9 cellular contexts compared by ENCODE assay signal in the genomic region with DNA sequence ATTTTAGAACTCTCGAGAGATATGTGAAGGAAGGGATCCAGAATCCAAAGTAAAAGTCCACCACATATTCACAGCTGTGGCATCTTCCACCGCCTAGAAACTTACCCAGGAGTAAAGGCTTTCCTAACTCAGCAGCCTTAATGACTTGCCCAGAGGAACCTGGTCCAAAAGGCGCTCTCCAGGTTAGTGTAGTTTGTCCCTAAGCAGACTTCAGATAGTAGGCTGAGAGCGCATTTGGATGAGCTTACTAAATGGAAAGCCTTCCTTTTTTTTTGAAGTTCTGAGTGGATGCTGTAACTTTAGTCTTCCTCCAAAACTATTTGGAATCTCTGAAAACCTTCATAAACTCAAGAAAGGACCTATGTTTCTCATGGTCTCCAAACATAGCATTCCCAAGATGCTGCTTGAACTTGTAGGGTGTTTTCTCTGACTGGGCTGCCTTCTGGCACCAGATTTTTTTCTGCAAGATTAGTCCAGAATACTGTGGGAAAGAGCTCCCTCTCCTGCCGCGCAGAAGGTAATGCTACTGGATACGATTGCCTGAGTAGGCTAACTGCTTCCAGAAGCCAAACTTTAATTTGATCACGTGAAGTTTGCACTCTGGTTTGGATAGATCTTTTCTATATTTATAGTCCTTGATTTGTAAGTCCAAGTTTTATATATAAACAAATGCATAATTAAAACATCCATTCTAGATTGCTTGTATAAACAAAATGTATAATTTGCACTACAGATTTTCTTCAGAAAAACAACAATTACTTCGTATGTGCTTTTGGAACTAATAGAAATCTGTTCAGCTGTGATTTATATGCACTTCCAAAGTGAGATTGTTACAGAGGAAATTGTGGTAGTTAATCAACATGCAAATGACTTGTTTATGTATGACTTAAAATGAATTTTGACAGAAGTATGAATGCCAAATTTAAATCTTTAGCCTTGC. TPM values are rescaled to one million over a fixed set of nuclear protein-coding genes. Genes with fewer than 3 reads are reported as not detected.
DNase-seq lines count a peak whose midpoint lies in the region; ATAC-seq and TF ChIP-seq lines count a peak whose summit lies in the region.
"Had no signal": no experiment of that assay in that cellular context is flagged by ENCODE, and none has a peak within 500 bp of the region (broad histone marks: within the 10 kb centered on the region; RNA-seq: fewer than 3 reads in every experiment).

No MANE protein-coding gene starts in this region.

- POLR2A ChIA-PET in HEK293T (lab: Yijun Ruan, JAX): no interaction called here

- peak; percentile 77 for TF ChIP-seq CTCF in nephron progenitor cell (IDR thresholded peaks at IDR 0.05)

- CTCF ChIA-PET in HEK293T (lab: Yijun Ruan, JAX): interaction anchor here (1.0 kb wide), 2 partner anchors 8 to 631 kb away, joined by 5 to 6 read pairs; no protein-coding TSS in a partner anchor

- intact Hi-C loops in activated T-helper 2 cell treated with anti-CD3 and anti-CD28 coated beads, Interferon-gamma antibody, Interleukin-2, Interleukin-4, amounts not matched to agents 10 μg/mL and 5 μg/mL and 100 μg/mL, durations not matched to agents 14 hours and 24 hours and 36 hours (cut with micrococcal nuclease): loop anchor here (5.0 to 10.0 kb wide), 2 partner anchors 630 to 683 kb away; no protein-coding TSS in a partner anchor

- peaks cover 25% of the 10 kb centered on the region for H3K4me1 Mint-ChIP-seq in nephron progenitor cell
- H3K4me1 Mint-ChIP-seq in activated T-helper 2 cell treated with anti-CD3 and anti-CD28 coated beads, Interferon-gamma antibody, Interleukin-2, Interleukin-4, amounts not matched to agents 10 μg/mL and 5 μg/mL and 100 μg/mL, durations not matched to agents 14 hours and 24 hours and 36 hours (ENCODE audit: low read depth): no peaks in the 10 kb centered on the region
- H3K4me1 Mint-ChIP-seq: B cell had no signal

- no peak overlapping the region for H3K27ac Mint-ChIP-seq in nephron progenitor cell
- H3K27ac Mint-ChIP-seq in activated T-helper 2 cell treated with anti-CD3 and anti-CD28 coated beads, Interferon-gamma antibody, Interleukin-2, Interleukin-4, amounts not matched to agents 10 μg/mL and 5 μg/mL and 100 μg/mL, durations not matched to agents 14 hours and 24 hours and 36 hours: no peak overlapping the region
- H3K27ac Mint-ChIP-seq: B cell had no signal

- H3K9me3 Mint-ChIP-seq in nephron progenitor cell: no peaks in the 10 kb centered on the region
- H3K9me3 Mint-ChIP-seq in activated T-helper 2 cell treated with anti-CD3 and anti-CD28 coated beads, Interferon-gamma antibody, Interleukin-2, Interleukin-4, amounts not matched to agents 10 μg/mL and 5 μg/mL and 100 μg/mL, durations not matched to agents 14 hours and 24 hours and 36 hours: no peaks in the 10 kb centered on the region

- H3K27me3 Mint-ChIP-seq in nephron progenitor cell (ENCODE audit: low read depth, poor library complexity): no peaks in the 10 kb centered on the region
- peaks cover 2% of the 10 kb centered on the region for H3K27me3 Mint-ChIP-seq in activated T-helper 2 cell treated with anti-CD3 and anti-CD28 coated beads, Interferon-gamma antibody, Interleukin-2, Interleukin-4, amounts not matched to agents 10 μg/mL and 5 μg/mL and 100 μg/mL, durations not matched to agents 14 hours and 24 hours and 36 hours (ENCODE audit: low read depth)

- DNase-seq in SIG-M5 treated with dmso at 0.1 percent for 504 hours (lab: John Stamatoyannopoulos, UW; ENCODE audit: unreplicated experiment) (peak; percentile 58), SIG-M5 (lab: John Stamatoyannopoulos, UW) (no peak), HEK293T (ENCODE audit: extremely low spot score) (peak; percentile 59), MV-4-11 (lab: John Stamatoyannopoulos, UW) (peak; percentile 4), SHP77 treated with DMSO at 0.1 percent for 48 hours (lab: John Stamatoyannopoulos, UW) (peak; percentile 22), nephron progenitor cell (peak; percentile 60)
- no peak for DNase-seq in activated T-helper 2 cell treated with anti-CD3 and anti-CD28 coated beads, Interferon-gamma antibody, Interleukin-2, Interleukin-4, amounts not matched to agents 10 μg/mL and 5 μg/mL and 100 μg/mL, durations not matched to agents 14 hours and 24 hours and 36 hours (ENCODE audit: low spot score)

- ATAC-seq in esophagus mucosa: peak; percentile 84

- no peaks in the 10 kb centered on the region for H3K36me3 Mint-ChIP-seq in nephron progenitor cell (ENCODE audit: low read depth)
- no peaks in the 10 kb centered on the region for H3K36me3 Mint-ChIP-seq in activated T-helper 2 cell treated with anti-CD3 and anti-CD28 coated beads, Interferon-gamma antibody, Interleukin-2, Interleukin-4, amounts not matched to agents 10 μg/mL and 5 μg/mL and 100 μg/mL, durations not matched to agents 14 hours and 24 hours and 36 hours (ENCODE audit: low read depth)

- H3K4me3 Mint-ChIP-seq in nephron progenitor cell: no peak overlapping the region
- H3K4me3 Mint-ChIP-seq in activated T-helper 2 cell treated with anti-CD3 and anti-CD28 coated beads, Interferon-gamma antibody, Interleukin-2, Interleukin-4, amounts not matched to agents 10 μg/mL and 5 μg/mL and 100 μg/mL, durations not matched to agents 14 hours and 24 hours and 36 hours (ENCODE audit: low read depth): no peak overlapping the region
- H3K4me3 Mint-ChIP-seq: B cell had no signal

TF ChIP-seq in HEK293T, 16 proteins besides CTCF, POLR2A, EP300 and RAD21:
- TF ChIP-seq, protein P1, sequence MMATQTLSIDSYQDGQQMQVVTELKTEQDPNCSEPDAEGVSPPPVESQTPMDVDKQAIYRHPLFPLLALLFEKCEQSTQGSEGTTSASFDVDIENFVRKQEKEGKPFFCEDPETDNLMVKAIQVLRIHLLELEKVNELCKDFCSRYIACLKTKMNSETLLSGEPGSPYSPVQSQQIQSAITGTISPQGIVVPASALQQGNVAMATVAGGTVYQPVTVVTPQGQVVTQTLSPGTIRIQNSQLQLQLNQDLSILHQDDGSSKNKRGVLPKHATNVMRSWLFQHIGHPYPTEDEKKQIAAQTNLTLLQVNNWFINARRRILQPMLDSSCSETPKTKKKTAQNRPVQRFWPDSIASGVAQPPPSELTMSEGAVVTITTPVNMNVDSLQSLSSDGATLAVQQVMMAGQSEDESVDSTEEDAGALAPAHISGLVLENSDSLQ (IDR thresholded peaks at IDR 0.05): no peak
- peak; percentile 77 for TF ChIP-seq ZNF384 (IDR thresholded peaks at IDR 0.05)

RNA-seq across cellular contexts. Expression of a gene that starts 19.6 kb away (rescaled TPM):
- total RNA-seq in esophagus mucosa: 5.9 TPM
- total RNA-seq in activated T-helper 2 cell treated with anti-CD3 and anti-CD28 coated beads, Interferon-gamma antibody, Interleukin-2, Interleukin-4, amounts not matched to agents 10 μg/mL and 5 μg/mL and 100 μg/mL, durations not matched to agents 14 hours and 24 hours and 36 hours: not detected in 2 replicates
- total RNA-seq: B cell had no signal

Comparison
In these comparisons a context has a peak if more than half of its experiments do, and no peak if none do; other contexts are left out.
1. DNase-seq: peak in SIG-M5 treated with dmso at 0.1 percent for 504 hours (single experiment), HEK293T (single experiment), MV-4-11 (single experiment), SHP77 treated with DMSO at 0.1 percent for 48 hours (single experiment) and nephron progenitor cell (single experiment); none in SIG-M5 (single experiment) and activated T-helper 2 cell treated with anti-CD3 and anti-CD28 coated beads, Interferon-gamma antibody, Interleukin-2, Interleukin-4, amounts not matched to agents 10 μg/mL and 5 μg/mL and 100 μg/mL, durations not matched to agents 14 hours and 24 hours and 36 hours (single experiment).